In the genomic region with DNA sequence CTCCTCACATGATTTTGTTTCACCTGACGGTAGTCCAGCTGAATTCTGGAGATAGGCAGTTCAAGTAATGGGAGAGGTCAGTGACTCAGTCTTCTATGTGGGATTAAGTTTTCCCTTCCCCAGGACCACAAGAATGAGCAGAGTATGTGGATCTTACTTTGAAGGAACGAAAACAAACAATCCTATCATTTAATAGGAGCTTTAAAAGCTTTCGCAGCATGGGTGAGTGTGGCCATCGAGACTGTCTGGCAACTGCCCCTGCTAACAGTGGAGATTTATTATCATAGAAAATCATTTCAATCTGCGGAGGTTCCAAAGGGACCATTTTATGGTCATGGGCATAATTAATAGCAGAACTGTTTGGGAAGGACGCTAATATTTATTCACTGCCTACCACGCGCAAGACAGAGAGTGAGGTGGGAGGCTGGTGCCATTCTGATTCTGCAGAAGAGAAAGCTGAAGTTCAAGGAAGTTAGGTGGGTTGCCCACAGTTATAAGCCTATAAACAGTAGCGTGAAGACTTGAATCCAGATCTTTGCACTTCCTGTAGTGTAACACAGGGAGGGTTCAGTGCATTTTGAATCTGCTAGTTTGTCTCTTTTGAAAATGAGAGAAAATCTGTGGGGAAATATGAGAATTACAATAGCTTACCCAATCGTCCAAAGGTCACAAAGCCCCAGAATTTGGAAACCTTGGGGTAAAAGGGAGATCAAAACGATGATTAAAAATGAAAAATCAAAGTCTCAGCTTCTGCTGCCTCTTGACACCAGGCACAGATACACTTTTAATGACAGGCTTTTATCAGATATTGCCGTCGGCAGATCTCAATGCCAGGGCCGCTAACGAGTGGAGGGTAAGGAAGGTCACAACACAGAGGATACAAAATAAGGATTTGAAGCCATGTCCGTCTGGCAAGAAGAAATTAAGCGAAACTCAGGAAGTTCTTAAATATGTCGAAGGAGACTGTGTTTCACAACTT, we compare ENCODE assay signal across 1 cellular context.
TF ChIP-seq lines count a peak whose summit lies in the region.

No MANE protein-coding gene starts in this region.

TF ChIP-seq in K562, 482 proteins besides CTCF, POLR2A, EP300 and RAD21 (continued from another document and continues in another):
- TF ChIP-seq SMAD3 (CRISPR knock-in tag; conservative IDR thresholded peaks at IDR 0.05) (no peak), PHF20 (IDR thresholded peaks at IDR 0.05; ENCODE audit: partially characterized antibody) (no peak), ZEB2 (IDR thresholded peaks at IDR 0.05) (peak; percentile 75; the same call in 1 of the 2 replicates), SETDB1 (IDR thresholded peaks at IDR 0.05; ENCODE audit: low read length) (no peak), STAG1 (CRISPR knock-in tag; IDR thresholded peaks at IDR 0.05; ENCODE audit: borderline replicate concordance) (no peak), ZNF584 (CRISPR knock-in tag; IDR thresholded peaks at IDR 0.05; ENCODE audit: low read depth) (no peak), CBFA2T3 (IDR thresholded peaks at IDR 0.05) (peak; percentile 70), WHSC1 (IDR thresholded peaks at IDR 0.05; ENCODE audit: low read length) (no peak), ZNF253 (CRISPR knock-in tag; conservative IDR thresholded peaks at IDR 0.05) (no peak), KDM4B (IDR thresholded peaks at IDR 0.05; ENCODE audit: borderline replicate concordance in 2 of 2, low read depth in 1 of 2) (no peak), PRMT5 (CRISPR knock-in tag; IDR thresholded peaks at IDR 0.05) (no peak), SUPT5H (IDR thresholded peaks at IDR 0.05) (no peak), THRAP3 (IDR thresholded peaks at IDR 0.05; ENCODE audit: borderline replicate concordance) (no peak), NR3C1 (CRISPR knock-in tag; IDR thresholded peaks at IDR 0.05) (no peak), SIX5 (IDR thresholded peaks at IDR 0.05; ENCODE audit: borderline replicate concordance in 1 of 2, insufficient read depth in 1 of 2, low read depth in 1 of 2, low read length in 2 of 2) (no peak), MEIS2 (IDR thresholded peaks at IDR 0.05; ENCODE audit: partially characterized antibody) (no peak), ZSCAN29 (IDR thresholded peaks at IDR 0.05) (no peak), GTF2E2 (tag; IDR thresholded peaks at IDR 0.05) (no peak), NCOA6 (IDR thresholded peaks at IDR 0.05) (no peak), TAF9B (IDR thresholded peaks at IDR 0.05; ENCODE audit: partially characterized antibody) (no peak), ZNF764 (CRISPR knock-in tag; IDR thresholded peaks at IDR 0.05; ENCODE audit: low read depth) (no peak), ZNF3 (CRISPR knock-in tag; IDR thresholded peaks at IDR 0.05) (no peak)
- TF ChIP-seq, protein P1, sequence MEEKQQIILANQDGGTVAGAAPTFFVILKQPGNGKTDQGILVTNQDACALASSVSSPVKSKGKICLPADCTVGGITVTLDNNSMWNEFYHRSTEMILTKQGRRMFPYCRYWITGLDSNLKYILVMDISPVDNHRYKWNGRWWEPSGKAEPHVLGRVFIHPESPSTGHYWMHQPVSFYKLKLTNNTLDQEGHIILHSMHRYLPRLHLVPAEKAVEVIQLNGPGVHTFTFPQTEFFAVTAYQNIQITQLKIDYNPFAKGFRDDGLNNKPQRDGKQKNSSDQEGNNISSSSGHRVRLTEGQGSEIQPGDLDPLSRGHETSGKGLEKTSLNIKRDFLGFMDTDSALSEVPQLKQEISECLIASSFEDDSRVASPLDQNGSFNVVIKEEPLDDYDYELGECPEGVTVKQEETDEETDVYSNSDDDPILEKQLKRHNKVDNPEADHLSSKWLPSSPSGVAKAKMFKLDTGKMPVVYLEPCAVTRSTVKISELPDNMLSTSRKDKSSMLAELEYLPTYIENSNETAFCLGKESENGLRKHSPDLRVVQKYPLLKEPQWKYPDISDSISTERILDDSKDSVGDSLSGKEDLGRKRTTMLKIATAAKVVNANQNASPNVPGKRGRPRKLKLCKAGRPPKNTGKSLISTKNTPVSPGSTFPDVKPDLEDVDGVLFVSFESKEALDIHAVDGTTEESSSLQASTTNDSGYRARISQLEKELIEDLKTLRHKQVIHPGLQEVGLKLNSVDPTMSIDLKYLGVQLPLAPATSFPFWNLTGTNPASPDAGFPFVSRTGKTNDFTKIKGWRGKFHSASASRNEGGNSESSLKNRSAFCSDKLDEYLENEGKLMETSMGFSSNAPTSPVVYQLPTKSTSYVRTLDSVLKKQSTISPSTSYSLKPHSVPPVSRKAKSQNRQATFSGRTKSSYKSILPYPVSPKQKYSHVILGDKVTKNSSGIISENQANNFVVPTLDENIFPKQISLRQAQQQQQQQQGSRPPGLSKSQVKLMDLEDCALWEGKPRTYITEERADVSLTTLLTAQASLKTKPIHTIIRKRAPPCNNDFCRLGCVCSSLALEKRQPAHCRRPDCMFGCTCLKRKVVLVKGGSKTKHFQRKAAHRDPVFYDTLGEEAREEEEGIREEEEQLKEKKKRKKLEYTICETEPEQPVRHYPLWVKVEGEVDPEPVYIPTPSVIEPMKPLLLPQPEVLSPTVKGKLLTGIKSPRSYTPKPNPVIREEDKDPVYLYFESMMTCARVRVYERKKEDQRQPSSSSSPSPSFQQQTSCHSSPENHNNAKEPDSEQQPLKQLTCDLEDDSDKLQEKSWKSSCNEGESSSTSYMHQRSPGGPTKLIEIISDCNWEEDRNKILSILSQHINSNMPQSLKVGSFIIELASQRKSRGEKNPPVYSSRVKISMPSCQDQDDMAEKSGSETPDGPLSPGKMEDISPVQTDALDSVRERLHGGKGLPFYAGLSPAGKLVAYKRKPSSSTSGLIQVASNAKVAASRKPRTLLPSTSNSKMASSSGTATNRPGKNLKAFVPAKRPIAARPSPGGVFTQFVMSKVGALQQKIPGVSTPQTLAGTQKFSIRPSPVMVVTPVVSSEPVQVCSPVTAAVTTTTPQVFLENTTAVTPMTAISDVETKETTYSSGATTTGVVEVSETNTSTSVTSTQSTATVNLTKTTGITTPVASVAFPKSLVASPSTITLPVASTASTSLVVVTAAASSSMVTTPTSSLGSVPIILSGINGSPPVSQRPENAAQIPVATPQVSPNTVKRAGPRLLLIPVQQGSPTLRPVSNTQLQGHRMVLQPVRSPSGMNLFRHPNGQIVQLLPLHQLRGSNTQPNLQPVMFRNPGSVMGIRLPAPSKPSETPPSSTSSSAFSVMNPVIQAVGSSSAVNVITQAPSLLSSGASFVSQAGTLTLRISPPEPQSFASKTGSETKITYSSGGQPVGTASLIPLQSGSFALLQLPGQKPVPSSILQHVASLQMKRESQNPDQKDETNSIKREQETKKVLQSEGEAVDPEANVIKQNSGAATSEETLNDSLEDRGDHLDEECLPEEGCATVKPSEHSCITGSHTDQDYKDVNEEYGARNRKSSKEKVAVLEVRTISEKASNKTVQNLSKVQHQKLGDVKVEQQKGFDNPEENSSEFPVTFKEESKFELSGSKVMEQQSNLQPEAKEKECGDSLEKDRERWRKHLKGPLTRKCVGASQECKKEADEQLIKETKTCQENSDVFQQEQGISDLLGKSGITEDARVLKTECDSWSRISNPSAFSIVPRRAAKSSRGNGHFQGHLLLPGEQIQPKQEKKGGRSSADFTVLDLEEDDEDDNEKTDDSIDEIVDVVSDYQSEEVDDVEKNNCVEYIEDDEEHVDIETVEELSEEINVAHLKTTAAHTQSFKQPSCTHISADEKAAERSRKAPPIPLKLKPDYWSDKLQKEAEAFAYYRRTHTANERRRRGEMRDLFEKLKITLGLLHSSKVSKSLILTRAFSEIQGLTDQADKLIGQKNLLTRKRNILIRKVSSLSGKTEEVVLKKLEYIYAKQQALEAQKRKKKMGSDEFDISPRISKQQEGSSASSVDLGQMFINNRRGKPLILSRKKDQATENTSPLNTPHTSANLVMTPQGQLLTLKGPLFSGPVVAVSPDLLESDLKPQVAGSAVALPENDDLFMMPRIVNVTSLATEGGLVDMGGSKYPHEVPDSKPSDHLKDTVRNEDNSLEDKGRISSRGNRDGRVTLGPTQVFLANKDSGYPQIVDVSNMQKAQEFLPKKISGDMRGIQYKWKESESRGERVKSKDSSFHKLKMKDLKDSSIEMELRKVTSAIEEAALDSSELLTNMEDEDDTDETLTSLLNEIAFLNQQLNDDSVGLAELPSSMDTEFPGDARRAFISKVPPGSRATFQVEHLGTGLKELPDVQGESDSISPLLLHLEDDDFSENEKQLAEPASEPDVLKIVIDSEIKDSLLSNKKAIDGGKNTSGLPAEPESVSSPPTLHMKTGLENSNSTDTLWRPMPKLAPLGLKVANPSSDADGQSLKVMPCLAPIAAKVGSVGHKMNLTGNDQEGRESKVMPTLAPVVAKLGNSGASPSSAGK (IDR thresholded peaks at IDR 0.05), result no peak
- TF ChIP-seq, protein P2, sequence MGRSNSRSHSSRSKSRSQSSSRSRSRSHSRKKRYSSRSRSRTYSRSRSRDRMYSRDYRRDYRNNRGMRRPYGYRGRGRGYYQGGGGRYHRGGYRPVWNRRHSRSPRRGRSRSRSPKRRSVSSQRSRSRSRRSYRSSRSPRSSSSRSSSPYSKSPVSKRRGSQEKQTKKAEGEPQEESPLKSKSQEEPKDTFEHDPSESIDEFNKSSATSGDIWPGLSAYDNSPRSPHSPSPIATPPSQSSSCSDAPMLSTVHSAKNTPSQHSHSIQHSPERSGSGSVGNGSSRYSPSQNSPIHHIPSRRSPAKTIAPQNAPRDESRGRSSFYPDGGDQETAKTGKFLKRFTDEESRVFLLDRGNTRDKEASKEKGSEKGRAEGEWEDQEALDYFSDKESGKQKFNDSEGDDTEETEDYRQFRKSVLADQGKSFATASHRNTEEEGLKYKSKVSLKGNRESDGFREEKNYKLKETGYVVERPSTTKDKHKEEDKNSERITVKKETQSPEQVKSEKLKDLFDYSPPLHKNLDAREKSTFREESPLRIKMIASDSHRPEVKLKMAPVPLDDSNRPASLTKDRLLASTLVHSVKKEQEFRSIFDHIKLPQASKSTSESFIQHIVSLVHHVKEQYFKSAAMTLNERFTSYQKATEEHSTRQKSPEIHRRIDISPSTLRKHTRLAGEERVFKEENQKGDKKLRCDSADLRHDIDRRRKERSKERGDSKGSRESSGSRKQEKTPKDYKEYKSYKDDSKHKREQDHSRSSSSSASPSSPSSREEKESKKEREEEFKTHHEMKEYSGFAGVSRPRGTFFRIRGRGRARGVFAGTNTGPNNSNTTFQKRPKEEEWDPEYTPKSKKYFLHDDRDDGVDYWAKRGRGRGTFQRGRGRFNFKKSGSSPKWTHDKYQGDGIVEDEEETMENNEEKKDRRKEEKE (IDR thresholded peaks at IDR 0.05; ENCODE audit: borderline replicate concordance in 1 of 2, control insufficient read depth in 1 of 2, low read depth in 2 of 2, low read length in 1 of 2), result no peak
- TF ChIP-seq, protein P3, sequence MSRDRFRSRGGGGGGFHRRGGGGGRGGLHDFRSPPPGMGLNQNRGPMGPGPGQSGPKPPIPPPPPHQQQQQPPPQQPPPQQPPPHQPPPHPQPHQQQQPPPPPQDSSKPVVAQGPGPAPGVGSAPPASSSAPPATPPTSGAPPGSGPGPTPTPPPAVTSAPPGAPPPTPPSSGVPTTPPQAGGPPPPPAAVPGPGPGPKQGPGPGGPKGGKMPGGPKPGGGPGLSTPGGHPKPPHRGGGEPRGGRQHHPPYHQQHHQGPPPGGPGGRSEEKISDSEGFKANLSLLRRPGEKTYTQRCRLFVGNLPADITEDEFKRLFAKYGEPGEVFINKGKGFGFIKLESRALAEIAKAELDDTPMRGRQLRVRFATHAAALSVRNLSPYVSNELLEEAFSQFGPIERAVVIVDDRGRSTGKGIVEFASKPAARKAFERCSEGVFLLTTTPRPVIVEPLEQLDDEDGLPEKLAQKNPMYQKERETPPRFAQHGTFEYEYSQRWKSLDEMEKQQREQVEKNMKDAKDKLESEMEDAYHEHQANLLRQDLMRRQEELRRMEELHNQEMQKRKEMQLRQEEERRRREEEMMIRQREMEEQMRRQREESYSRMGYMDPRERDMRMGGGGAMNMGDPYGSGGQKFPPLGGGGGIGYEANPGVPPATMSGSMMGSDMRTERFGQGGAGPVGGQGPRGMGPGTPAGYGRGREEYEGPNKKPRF (IDR thresholded peaks at IDR 0.05; ENCODE audit: low read depth, low read length), result no peak
- TF ChIP-seq, protein P4, sequence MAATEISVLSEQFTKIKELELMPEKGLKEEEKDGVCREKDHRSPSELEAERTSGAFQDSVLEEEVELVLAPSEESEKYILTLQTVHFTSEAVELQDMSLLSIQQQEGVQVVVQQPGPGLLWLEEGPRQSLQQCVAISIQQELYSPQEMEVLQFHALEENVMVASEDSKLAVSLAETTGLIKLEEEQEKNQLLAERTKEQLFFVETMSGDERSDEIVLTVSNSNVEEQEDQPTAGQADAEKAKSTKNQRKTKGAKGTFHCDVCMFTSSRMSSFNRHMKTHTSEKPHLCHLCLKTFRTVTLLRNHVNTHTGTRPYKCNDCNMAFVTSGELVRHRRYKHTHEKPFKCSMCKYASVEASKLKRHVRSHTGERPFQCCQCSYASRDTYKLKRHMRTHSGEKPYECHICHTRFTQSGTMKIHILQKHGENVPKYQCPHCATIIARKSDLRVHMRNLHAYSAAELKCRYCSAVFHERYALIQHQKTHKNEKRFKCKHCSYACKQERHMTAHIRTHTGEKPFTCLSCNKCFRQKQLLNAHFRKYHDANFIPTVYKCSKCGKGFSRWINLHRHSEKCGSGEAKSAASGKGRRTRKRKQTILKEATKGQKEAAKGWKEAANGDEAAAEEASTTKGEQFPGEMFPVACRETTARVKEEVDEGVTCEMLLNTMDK (IDR thresholded peaks at IDR 0.05; ENCODE audit: borderline replicate concordance, insufficient read depth, low read depth, low read length, poor library complexity, severe bottlenecking), result no peak
